In genomic region chr5:61230492-61230891, GRCh38 we compare ENCODE assay signal across 28 cellular contexts.
"Had no signal": no experiment of that assay in that cellular context is flagged by ENCODE, and none has a peak within 500 bp of the region (broad histone marks: within the 10 kb centered on the region; RNA-seq: fewer than 3 reads in every experiment).

No MANE protein-coding gene starts in this region.

- H3K4me2 ChIP-seq: neural progenitor cell had no signal

- H3K27me3 ChIP-seq: left lung, neural progenitor cell, neutrophil, right atrium auricular region, spleen, suprapubic skin, tibial artery, upper lobe of right lung, uterus had no signal

- H3K4me1 ChIP-seq: neural progenitor cell, psoas muscle, right atrium auricular region, upper lobe of right lung, uterus had no signal

- H3K27ac ChIP-seq: left lung, lower lobe of right lung, neural progenitor cell, neutrophil, psoas muscle, right atrium auricular region, skin epidermis, spleen, suprapubic skin, thoracic aorta, tibial artery, upper lobe of right lung, uterus had no signal

- H3K36me3 ChIP-seq: left lung, lower lobe of right lung, neural progenitor cell, neutrophil, right atrium auricular region, spleen, suprapubic skin, thoracic aorta, tibial artery, upper lobe of right lung, uterus had no signal

- ATAC-seq: left colon; left lung; lower lobe of right lung; naive thymus-derived CD8-positive, alpha-beta T cell; psoas muscle; sciatic nerve; stimulated activated effector memory CD8-positive, alpha-beta T cell treated with anti-CD3 and anti-CD28 coated beads, Interleukin-12 subunit alpha, Interleukin-12 subunit beta, amount 100 ng/mL, for 72 hours; upper lobe of right lung had no signal

- H3K79me2 ChIP-seq: parathyroid adenoma had no signal

- H3K9ac ChIP-seq: neural progenitor cell, parathyroid adenoma had no signal

- H3K9me3 ChIP-seq: neutrophil, psoas muscle, suprapubic skin, thoracic aorta, upper lobe of right lung, uterus had no signal

- H2AFZ ChIP-seq: neural progenitor cell had no signal

- DNase-seq: hypothalamus; immature natural killer cell; kidney; left colon; left lung; lower lobe of right lung; mammary epithelial cell; mesenchymal stem cell; naive thymus-derived CD8-positive, alpha-beta T cell; occipital lobe; psoas muscle; spleen; stimulated activated CD4-positive, alpha-beta T cell treated with anti-CD3 and anti-CD28 coated beads, Interleukin-4, amount 100 ng/mL, for 24 hours; stimulated activated naive CD4-positive, alpha-beta T cell; tibial artery; trophoblast cell; upper lobe of right lung; uterus had no signal

- FAIRE-seq: islet of Langerhans, kidney had no signal

- H3K4me3 ChIP-seq: left lung, lower lobe of right lung, neural progenitor cell, psoas muscle, right atrium auricular region, skin epidermis, spleen, suprapubic skin, thoracic aorta, tibial artery, upper lobe of right lung, uterus had no signal
